In the genomic region with DNA sequence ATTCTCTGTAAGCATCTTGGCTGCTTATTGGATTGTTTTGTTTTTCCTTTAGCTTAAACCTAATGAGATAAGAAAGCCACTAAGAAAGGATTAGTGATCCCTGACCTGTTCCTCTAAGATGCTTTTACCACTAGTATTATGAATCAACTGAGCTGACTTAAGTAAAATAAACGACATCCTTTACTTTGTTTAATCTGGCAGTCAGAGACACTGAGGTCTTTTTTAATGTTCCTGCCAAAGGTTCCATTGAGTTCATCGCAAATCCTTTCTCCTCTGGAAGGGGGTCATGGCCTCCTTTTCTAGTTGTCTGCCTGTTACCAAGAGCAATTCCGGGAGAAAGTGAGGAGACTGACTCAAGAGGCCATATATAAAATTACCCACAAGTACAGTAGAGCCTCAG, we compare ENCODE assay signal across 20 cellular contexts.
A peak's percentile ranks its signal among the peaks of the same experiment; 100 is the strongest.
DNase-seq lines count a peak whose midpoint lies in the region; ATAC-seq and TF ChIP-seq lines count a peak whose summit lies in the region.
"Had no signal": no experiment of that assay in that cellular context is flagged by ENCODE, and none has a peak within 500 bp of the region (broad histone marks: within the 10 kb centered on the region; RNA-seq: fewer than 3 reads in every experiment).

No MANE protein-coding gene starts in this region.

- H3K36me3 ChIP-seq in SK-N-SH (replicated peaks in 1 of 2; ENCODE audit: control insufficient read depth in 1 of 2, insufficient read depth in 2 of 2, low read length in 1 of 2): no peaks in the 10 kb centered on the region
- H3K36me3 ChIP-seq: neutrophil had no signal

- H3K27me3 ChIP-seq in SK-N-SH (ENCODE audit: insufficient read depth): no peaks in the 10 kb centered on the region
- H3K27me3 ChIP-seq: hepatocyte, neutrophil had no signal

- 52% methylated on average over 3 of the region's 3 CpGs for WGBS in SK-N-SH (ENCODE audit: low lambda C conversion rate)

- ATAC-seq in SK-N-SH treated with all-trans-retinoic acid at 6 μM for 48 hours (peak; percentile 21; the same call in 1 of the 3 replicates), HG03108 (IDR thresholded peaks at IDR 0.05; ENCODE audit: unreplicated experiment) (no peak)
- ATAC-seq: activated CD4-positive, CD25-positive, alpha-beta regulatory T cell treated with anti-CD3 and anti-CD28 coated beads, Interleukin-2, amount 50 U/mL, for 24 hours; stimulated activated naive CD8-positive, alpha-beta T cell treated with anti-CD3 and anti-CD28 coated beads, Interleukin-15, Interleukin-2, amounts not matched to agents 100 U/mL and 50 U/mL, for 24 hours had no signal

- no peaks in the 10 kb centered on the region for H3K79me2 ChIP-seq in SK-N-SH (ENCODE audit: insufficient read depth)
- H3K79me2 ChIP-seq: hepatocyte had no signal

- no peaks in the 10 kb centered on the region for H3K9me2 ChIP-seq in SK-N-SH

- TF ChIP-seq EP300 in SK-N-SH (IDR thresholded peaks at IDR 0.05; ENCODE audit: borderline replicate concordance in 1 of 2, low read depth in 1 of 2, low read length in 1 of 2): no peak

- H3F3A ChIP-seq in SK-N-SH (replicated peaks; ENCODE audit: insufficient read depth): no peaks in the 10 kb centered on the region

- H3K27ac ChIP-seq in SK-N-SH (ENCODE audit: low read depth in 2 of 2, low read length in 1 of 2): peak overlapping the region in 1 of 2 experiments; percentile 18; a peak in 1 of 4 replicates
- H3K27ac ChIP-seq: GM23248, hepatocyte, neutrophil had no signal

- no peak for TF ChIP-seq RAD21 in SK-N-SH (IDR thresholded peaks at IDR 0.05; ENCODE audit: low read length)

- H3K9ac ChIP-seq in SK-N-SH: no peak overlapping the region
- H3K9ac ChIP-seq: GM23248 had no signal

- no peaks in the 10 kb centered on the region; a peak in 1 of 4 replicates for H3K4me1 ChIP-seq in SK-N-SH (ENCODE audit: control insufficient read depth in 1 of 2, insufficient read depth in 2 of 2, low read depth in 1 of 2, low read length in 1 of 2)

- no peaks in the 10 kb centered on the region for H4K20me1 ChIP-seq in SK-N-SH (ENCODE audit: insufficient read depth)

- no peak overlapping the region for H3K4me3 ChIP-seq in SK-N-SH (ENCODE audit: low read depth in 2 of 2, low read length in 1 of 2)
- H3K4me3 ChIP-seq: GM23248, hepatocyte had no signal

- TF ChIP-seq CTCF in SK-N-SH (IDR thresholded peaks at IDR 0.05): no peak

- H3K4me2 ChIP-seq in SK-N-SH: no peak overlapping the region
- H3K4me2 ChIP-seq: hepatocyte had no signal

- H3K9me3 ChIP-seq in SK-N-SH: no peaks in the 10 kb centered on the region
- H3K9me3 ChIP-seq: neutrophil had no signal

- CTCF ChIA-PET in SK-N-SH (lab: Yijun Ruan, JAX): no interaction called here

- no peak for DNase-seq in SK-N-SH
- DNase-seq in astrocyte of the hippocampus (ENCODE audit: low read depth, low spot score): peak; percentile 60
- DNase-seq in left kidney (ENCODE audit: low read depth, low spot score): peak; percentile 51
- DNase-seq in stromal cell of bone marrow (ENCODE audit: low read depth): peak; percentile 29
- DNase-seq in NCI-H2107 treated with DMSO at 0.1 percent for 48 hours (lab: John Stamatoyannopoulos, UW; ENCODE audit: unreplicated experiment): no peak
- DNase-seq in NCI-H187 treated with DMSO at 0.1 percent for 48 hours (lab: John Stamatoyannopoulos, UW): no peak
- DNase-seq: ACHN; DMS79 treated with DMSO at 0.1 percent for 48 hours; effector CD8-positive, alpha-beta T cell; GM23248; NCI-H1694 treated with DMSO at 0.1 percent for 48 hours; NCI-H510A; right cardiac atrium; stimulated activated naive CD8-positive, alpha-beta T cell treated with anti-CD3 and anti-CD28 coated beads, Interleukin-15, Interleukin-2, amounts not matched to agents 100 U/mL and 50 U/mL, for 24 hours; trophoblast cell had no signal

- no peak overlapping the region for H2AFZ ChIP-seq in SK-N-SH (ENCODE audit: low read depth)
- H2AFZ ChIP-seq: GM23248, hepatocyte had no signal

- POLR2A ChIA-PET in SK-N-SH (lab: Yijun Ruan, JAX): no interaction called here

TF ChIP-seq in SK-N-SH treated with all-trans-retinoic acid at 6 μM for 48 hours, 23 proteins besides CTCF, POLR2A, EP300 and RAD21 (continues in another document):
- TF ChIP-seq OSR1 (CRISPR knock-in tag; IDR thresholded peaks at IDR 0.05) (no peak), ZFP3 (CRISPR knock-in tag; IDR thresholded peaks at IDR 0.05) (no peak), TOX (CRISPR knock-in tag; IDR thresholded peaks at IDR 0.05; ENCODE audit: borderline replicate concordance) (peak; percentile 66; the same call in 1 of the 2 replicates), CSDC2 (CRISPR knock-in tag; IDR thresholded peaks at IDR 0.05) (no peak), ZNF565 (CRISPR knock-in tag; conservative IDR thresholded peaks at IDR 0.05; ENCODE audit: low read depth) (no peak), TCF4 (CRISPR knock-in tag; IDR thresholded peaks at IDR 0.05; ENCODE audit: borderline replicate concordance) (no peak), ARNTL (CRISPR knock-in tag; IDR thresholded peaks at IDR 0.05; ENCODE audit: borderline replicate concordance, low read depth) (no peak)
- TF ChIP-seq, protein P1, sequence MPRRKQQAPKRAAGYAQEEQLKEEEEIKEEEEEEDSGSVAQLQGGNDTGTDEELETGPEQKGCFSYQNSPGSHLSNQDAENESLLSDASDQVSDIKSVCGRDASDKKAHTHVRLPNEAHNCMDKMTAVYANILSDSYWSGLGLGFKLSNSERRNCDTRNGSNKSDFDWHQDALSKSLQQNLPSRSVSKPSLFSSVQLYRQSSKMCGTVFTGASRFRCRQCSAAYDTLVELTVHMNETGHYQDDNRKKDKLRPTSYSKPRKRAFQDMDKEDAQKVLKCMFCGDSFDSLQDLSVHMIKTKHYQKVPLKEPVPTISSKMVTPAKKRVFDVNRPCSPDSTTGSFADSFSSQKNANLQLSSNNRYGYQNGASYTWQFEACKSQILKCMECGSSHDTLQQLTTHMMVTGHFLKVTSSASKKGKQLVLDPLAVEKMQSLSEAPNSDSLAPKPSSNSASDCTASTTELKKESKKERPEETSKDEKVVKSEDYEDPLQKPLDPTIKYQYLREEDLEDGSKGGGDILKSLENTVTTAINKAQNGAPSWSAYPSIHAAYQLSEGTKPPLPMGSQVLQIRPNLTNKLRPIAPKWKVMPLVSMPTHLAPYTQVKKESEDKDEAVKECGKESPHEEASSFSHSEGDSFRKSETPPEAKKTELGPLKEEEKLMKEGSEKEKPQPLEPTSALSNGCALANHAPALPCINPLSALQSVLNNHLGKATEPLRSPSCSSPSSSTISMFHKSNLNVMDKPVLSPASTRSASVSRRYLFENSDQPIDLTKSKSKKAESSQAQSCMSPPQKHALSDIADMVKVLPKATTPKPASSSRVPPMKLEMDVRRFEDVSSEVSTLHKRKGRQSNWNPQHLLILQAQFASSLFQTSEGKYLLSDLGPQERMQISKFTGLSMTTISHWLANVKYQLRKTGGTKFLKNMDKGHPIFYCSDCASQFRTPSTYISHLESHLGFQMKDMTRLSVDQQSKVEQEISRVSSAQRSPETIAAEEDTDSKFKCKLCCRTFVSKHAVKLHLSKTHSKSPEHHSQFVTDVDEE (CRISPR knock-in tag; IDR thresholded peaks at IDR 0.05): no peak

TF ChIP-seq in SK-N-SH, 30 proteins besides CTCF, POLR2A, EP300 and RAD21:
- TF ChIP-seq, protein P2, sequence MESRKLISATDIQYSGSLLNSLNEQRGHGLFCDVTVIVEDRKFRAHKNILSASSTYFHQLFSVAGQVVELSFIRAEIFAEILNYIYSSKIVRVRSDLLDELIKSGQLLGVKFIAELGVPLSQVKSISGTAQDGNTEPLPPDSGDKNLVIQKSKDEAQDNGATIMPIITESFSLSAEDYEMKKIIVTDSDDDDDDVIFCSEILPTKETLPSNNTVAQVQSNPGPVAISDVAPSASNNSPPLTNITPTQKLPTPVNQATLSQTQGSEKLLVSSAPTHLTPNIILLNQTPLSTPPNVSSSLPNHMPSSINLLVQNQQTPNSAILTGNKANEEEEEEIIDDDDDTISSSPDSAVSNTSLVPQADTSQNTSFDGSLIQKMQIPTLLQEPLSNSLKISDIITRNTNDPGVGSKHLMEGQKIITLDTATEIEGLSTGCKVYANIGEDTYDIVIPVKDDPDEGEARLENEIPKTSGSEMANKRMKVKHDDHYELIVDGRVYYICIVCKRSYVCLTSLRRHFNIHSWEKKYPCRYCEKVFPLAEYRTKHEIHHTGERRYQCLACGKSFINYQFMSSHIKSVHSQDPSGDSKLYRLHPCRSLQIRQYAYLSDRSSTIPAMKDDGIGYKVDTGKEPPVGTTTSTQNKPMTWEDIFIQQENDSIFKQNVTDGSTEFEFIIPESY (IDR thresholded peaks at IDR 0.05; ENCODE audit: borderline replicate concordance, low read depth): no peak
- no peak for TF ChIP-seq CHD2 (IDR thresholded peaks at IDR 0.05; ENCODE audit: low read length, partially characterized antibody)

Comparison
In these comparisons a context has a peak if more than half of its experiments do, and no peak if none do; other contexts are left out.
1. DNase-seq: peak in astrocyte of the hippocampus (single experiment), left kidney (single experiment) and stromal cell of bone marrow (single experiment); none in SK-N-SH (single experiment), NCI-H2107 treated with DMSO at 0.1 percent for 48 hours (single experiment) and NCI-H187 treated with DMSO at 0.1 percent for 48 hours (single experiment).